ENCODE assay signal across 13 cellular contexts in the genomic region with DNA sequence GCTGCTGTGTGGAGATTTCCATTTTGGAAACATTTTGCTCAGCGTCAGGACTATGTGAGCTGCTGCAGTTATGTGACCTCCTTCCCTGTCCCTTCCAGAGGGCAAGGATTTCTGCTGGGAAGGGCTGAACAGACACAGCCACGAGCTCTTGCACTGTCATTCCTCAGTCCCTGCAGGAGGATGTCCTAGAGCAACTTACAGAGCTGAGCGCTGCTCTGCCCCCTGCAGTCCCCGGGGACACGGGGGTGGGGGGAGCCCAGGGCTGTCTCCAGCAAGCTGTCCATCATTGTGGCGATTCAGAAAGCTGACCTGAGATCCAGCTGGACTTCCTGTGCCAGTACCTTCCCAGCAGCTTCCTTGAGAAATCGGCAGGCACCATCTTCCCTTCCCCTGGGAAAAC. TPM values are rescaled to one million over a fixed set of nuclear protein-coding genes. Genes with fewer than 3 reads are reported as not detected.
DNase-seq lines count a peak whose midpoint lies in the region; ATAC-seq, FAIRE-seq and TF ChIP-seq lines count a peak whose summit lies in the region.
"Had no signal": no experiment of that assay in that cellular context is flagged by ENCODE, and none has a peak within 500 bp of the region (broad histone marks: within the 10 kb centered on the region; RNA-seq: fewer than 3 reads in every experiment).

No MANE protein-coding gene starts in this region.

- H3K9me3 ChIP-seq in A549, result no peaks in the 10 kb centered on the region

- H3K36me3 ChIP-seq in H7 (replicated peaks; ENCODE audit: control insufficient read depth, insufficient read depth, low read length), result no peaks in the 10 kb centered on the region

- H3K4me3 ChIP-seq in A549 (no peak overlapping the region), H7 (ENCODE audit: insufficient read depth, low read depth, low read length) (no peak overlapping the region)
- H3K4me3 ChIP-seq: PC-9 had no signal

- TF ChIP-seq POLR2A in A549 (IDR thresholded peaks at IDR 0.05; ENCODE audit: low read length) (no peak), GM12892 (IDR thresholded peaks at IDR 0.05; ENCODE audit: low read depth, low read length) (no peak)

- TF ChIP-seq RAD21 in A549 (conservative IDR thresholded peaks at IDR 0.05 in 1 of 2, IDR thresholded peaks at IDR 0.05 in 1 of 2), result peak in 1 of 2 experiments; percentile 26; a peak in 2 of 5 replicates

- DNase-seq in A549 (ENCODE audit: low read depth in 1 of 2, low spot score in 1 of 2), result peak; percentile 16 to 52
- peak; percentile 62 for DNase-seq in H7
- DNase-seq in astrocyte of the hippocampus (ENCODE audit: low read depth, low spot score), result peak; percentile 4
- peak; percentile 3 for DNase-seq in iris pigment epithelial cell (ENCODE audit: low read depth)
- DNase-seq in COLO668 (lab: John Stamatoyannopoulos, UW; ENCODE audit: unreplicated experiment), result no peak
- DNase-seq in GM12892 (ENCODE audit: insufficient read length), result no peak
- DNase-seq in stimulated activated CD4-positive, alpha-beta T cell treated with anti-CD3 and anti-CD28 coated beads, Interleukin-4, amount 100 ng/mL, for 24 hours, result no peak
- DNase-seq: activated naive CD8-positive, alpha-beta T cell treated with anti-CD3 and anti-CD28 coated beads, Interleukin-2, amount 10 ng/mL, durations not matched to agents 7 days and 5 days; foreskin fibroblast; NCI-H1417 treated with DMSO at 0.1 percent for 48 hours; T-helper 9 cell had no signal

- CTCF ChIA-PET in A549 (lab: Yijun Ruan, JAX), result interaction anchor here (0.6 to 2.1 kb wide), 4 partner anchors 12 to 1430 kb away, joined by 3 to 6 read pairs (median 4); no protein-coding TSS in a partner anchor

- H3K27ac ChIP-seq in A549, result peak overlapping the region; percentile 48 to 75
- H3K27ac ChIP-seq: PC-9 had no signal

- peak overlapping the region; percentile 56 for H3K4me2 ChIP-seq in A549
- H3K4me2 ChIP-seq: PC-9 had no signal

- peak; percentile 91 to 94 for ATAC-seq in A549
- no peak for ATAC-seq in GM19035 (IDR thresholded peaks at IDR 0.05; ENCODE audit: unreplicated experiment)

- H3K27me3 ChIP-seq in H7 (ENCODE audit: control insufficient read depth, insufficient read depth, low read length), result no peaks in the 10 kb centered on the region

- H3K4me1 ChIP-seq in A549, result peaks cover 22% of the 10 kb centered on the region

- no peak for TF ChIP-seq EP300 in A549 (IDR thresholded peaks at IDR 0.05)

- POLR2A ChIA-PET in A549 (lab: Yijun Ruan, JAX), result interaction anchor here (1.7 kb wide), 1 partner anchor 12 kb away, joined by 6 read pairs; no protein-coding TSS in a partner anchor

- FAIRE-seq in A549 (lab: Jason Lieb, UNC), result no peak
- FAIRE-seq in GM12892 (lab: Jason Lieb, UNC), result no peak

- no peak for TF ChIP-seq CTCF in A549 (IDR thresholded peaks at IDR 0.05)

- 22% methylated on average over 4 of the region's 7 CpGs for WGBS in A549 (ENCODE audit: missing lambda C conversion rate)

TF ChIP-seq in A549, 52 proteins besides CTCF, POLR2A, EP300 and RAD21:
- TF ChIP-seq MAZ (IDR thresholded peaks at IDR 0.05; ENCODE audit: borderline replicate concordance, low read depth, low read length) (no peak), SMC3 (IDR thresholded peaks at IDR 0.05) (peak; percentile 18; the same call in 2 of the 3 replicates)

RNA-seq across cellular contexts. Expression of a gene that starts 28.0 kb away (rescaled TPM):
- 73.0 and 93.0 TPM in 2 replicates for polyA plus RNA-seq in A549 (2011; rRNA removed)
- 16.2 and 17.0 TPM in 2 replicates for polyA plus RNA-seq in A549 (2012; cell fraction: cytosol; rRNA removed)
- 53.5 and 54.6 TPM in 2 replicates for polyA plus RNA-seq in A549 (2012; cell fraction: nucleus; rRNA removed)
- polyA plus RNA-seq in A549 (2017; fragmentation: RNase III; extraction: RNeasy Plus Mini Kit Qiagen cat#74134 plus additional on column Dnase treatment), result 37.1 to 49.1 TPM (median 40.2 TPM) in 3 replicates
- polyA minus RNA-seq in A549 (2011; rRNA and poly(A)+ RNA removed), result 191 and 227 TPM in 2 replicates
- total RNA-seq in H7 (2014; rRNA removed; shearing (Covaris generic)), result 31.1 and 41.4 TPM in 2 replicates
- polyA plus RNA-seq in GM12892 (2012; ENCODE audit: missing spikeins), result 0.17 TPM
- total RNA-seq: activated naive CD8-positive, alpha-beta T cell treated with anti-CD3 and anti-CD28 coated beads, Interleukin-2, amount 10 ng/mL, durations not matched to agents 7 days and 5 days had no signal

Comparison
In these comparisons a context has a peak if more than half of its experiments do, and no peak if none do; other contexts are left out.
1. DNase-seq: peak in A549 (2 of 2), H7 (single experiment), astrocyte of the hippocampus (single experiment) and iris pigment epithelial cell (single experiment); none in COLO668 (single experiment), GM12892 (single experiment) and stimulated activated CD4-positive, alpha-beta T cell treated with anti-CD3 and anti-CD28 coated beads, Interleukin-4, amount 100 ng/mL, for 24 hours (single experiment).